Comparison of ENCODE assay signal across 2 cellular contexts in the genomic region with DNA sequence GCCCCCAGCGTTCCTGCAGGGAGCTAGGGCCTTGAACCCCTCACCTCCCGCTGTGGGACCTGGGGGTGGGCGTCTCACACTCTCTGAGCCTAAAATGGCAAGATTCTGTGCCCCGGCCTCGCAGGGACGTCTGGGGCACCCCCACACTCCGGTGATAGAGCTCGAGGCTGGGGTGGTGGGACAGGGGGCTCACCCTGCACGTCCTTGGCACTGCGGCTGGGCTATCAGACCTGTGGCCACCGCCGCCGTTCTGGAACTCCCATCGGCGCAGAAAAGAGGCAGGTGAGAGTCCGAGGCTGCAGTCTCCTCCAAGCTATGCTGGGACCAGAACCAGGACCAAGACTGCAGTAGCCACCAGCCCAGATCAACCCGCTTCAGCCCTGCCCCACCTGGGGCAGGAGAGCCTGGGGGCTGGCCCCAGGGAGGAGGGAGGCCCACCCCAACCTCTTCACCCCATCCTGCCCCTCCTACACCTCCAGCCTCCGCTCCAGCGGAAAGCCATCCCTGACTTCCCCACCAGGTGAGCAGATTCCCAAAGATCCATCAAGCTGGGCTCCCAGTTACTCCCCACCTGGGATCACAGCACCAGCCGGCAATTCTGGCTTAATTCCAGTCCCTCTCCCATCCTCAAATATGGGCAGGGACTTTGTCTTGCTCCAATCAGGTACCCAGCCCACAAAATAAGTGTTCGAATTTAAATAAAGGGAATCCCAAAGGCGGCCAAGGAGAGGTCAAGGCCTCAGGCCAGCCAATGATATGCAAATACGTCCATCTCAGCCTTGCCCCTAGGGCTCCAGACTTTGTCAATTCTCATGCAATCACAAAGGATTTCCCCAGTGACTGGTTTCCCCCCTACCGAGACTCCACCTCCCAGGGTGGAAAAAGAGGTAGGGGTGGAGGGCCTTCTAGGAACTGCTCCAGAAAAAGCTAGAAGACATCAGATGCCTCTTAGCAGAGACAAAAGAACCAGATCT.
TF ChIP-seq lines count a peak whose summit lies in the region.

No MANE protein-coding gene starts in this region.

TF ChIP-seq in A549, 52 proteins besides CTCF, POLR2A, EP300 and RAD21:
- TF ChIP-seq JUN (IDR thresholded peaks at IDR 0.05) (no peak), BHLHE40 (IDR thresholded peaks at IDR 0.05; ENCODE audit: low read depth, low read length) (no peak), HEYL (CRISPR knock-in tag; IDR thresholded peaks at IDR 0.05) (no peak), CHD2 (IDR thresholded peaks at IDR 0.05; ENCODE audit: low read length, partially characterized antibody) (no peak), MAZ (IDR thresholded peaks at IDR 0.05; ENCODE audit: borderline replicate concordance, low read depth, low read length) (no peak), NPAS2 (CRISPR knock-in tag; IDR thresholded peaks at IDR 0.05; ENCODE audit: borderline replicate concordance) (no peak), MYC (IDR thresholded peaks at IDR 0.05; ENCODE audit: borderline replicate concordance, low read length) (no peak), TP53 (CRISPR knock-in tag; IDR thresholded peaks at IDR 0.05) (no peak), E2F6 (IDR thresholded peaks at IDR 0.05; ENCODE audit: borderline replicate concordance, low read depth) (no peak)

TF ChIP-seq in H1, 55 proteins besides CTCF, POLR2A, EP300 and RAD21:
- TF ChIP-seq RFX5 (IDR thresholded peaks at IDR 0.05; ENCODE audit: borderline replicate concordance, low read depth, low read length) (no peak), CREB1 (IDR thresholded peaks at IDR 0.05) (0 out of 2 replicates have a peak, but pooled peaks have one; percentile 13), GTF2F1 (IDR thresholded peaks at IDR 0.05; ENCODE audit: borderline replicate concordance, low read depth, low read length) (no peak), ASH2L (IDR thresholded peaks at IDR 0.05; ENCODE audit: low read length) (peak; percentile 31), GABPA (IDR thresholded peaks at IDR 0.05; ENCODE audit: borderline replicate concordance, insufficient read depth, low read length) (peak; percentile 14; the same call in 1 of the 2 replicates), KDM4A (IDR thresholded peaks at IDR 0.05; ENCODE audit: low read depth, low read length, severe bottlenecking) (no peak), TCF12 (IDR thresholded peaks at IDR 0.05; ENCODE audit: low read depth, low read length) (no peak), JUND (IDR thresholded peaks at IDR 0.05; ENCODE audit: low read length) (0 out of 2 replicates have a peak, but pooled peaks have one; percentile 43), MAFK (IDR thresholded peaks at IDR 0.05; ENCODE audit: low read depth, low read length) (no peak), KDM1A (IDR thresholded peaks at IDR 0.05; ENCODE audit: borderline replicate concordance, low read length) (0 out of 2 replicates have a peak, but pooled peaks have one; percentile 6), TEAD4 (IDR thresholded peaks at IDR 0.05; ENCODE audit: low read depth, low read length) (no peak), SP1 (IDR thresholded peaks at IDR 0.05; ENCODE audit: low read depth, low read length) (0 out of 2 replicates have a peak, but pooled peaks have one; percentile 32), POU5F1 (IDR thresholded peaks at IDR 0.05; ENCODE audit: low read depth, low read length) (peak; percentile 50; the same call in 1 of the 2 replicates), EZH2 (IDR thresholded peaks at IDR 0.05; ENCODE audit: low read depth, low read length, severe bottlenecking) (peak; percentile 7), SRF (IDR thresholded peaks at IDR 0.05; ENCODE audit: low read depth, low read length) (peak; percentile 69; the same call in 1 of the 2 replicates), HDAC2 (IDR thresholded peaks at IDR 0.05; ENCODE audit: borderline replicate concordance in 1 of 2, low read depth in 2 of 2, low read length in 2 of 2) (peak; percentile 28 to 49; a peak in 2 of 4 replicates), RXRA (IDR thresholded peaks at IDR 0.05; ENCODE audit: insufficient read depth, low read depth, low read length) (peak; percentile 96), TAF1 (IDR thresholded peaks at IDR 0.05; ENCODE audit: low read depth, low read length) (no peak)
- TF ChIP-seq, protein P1, sequence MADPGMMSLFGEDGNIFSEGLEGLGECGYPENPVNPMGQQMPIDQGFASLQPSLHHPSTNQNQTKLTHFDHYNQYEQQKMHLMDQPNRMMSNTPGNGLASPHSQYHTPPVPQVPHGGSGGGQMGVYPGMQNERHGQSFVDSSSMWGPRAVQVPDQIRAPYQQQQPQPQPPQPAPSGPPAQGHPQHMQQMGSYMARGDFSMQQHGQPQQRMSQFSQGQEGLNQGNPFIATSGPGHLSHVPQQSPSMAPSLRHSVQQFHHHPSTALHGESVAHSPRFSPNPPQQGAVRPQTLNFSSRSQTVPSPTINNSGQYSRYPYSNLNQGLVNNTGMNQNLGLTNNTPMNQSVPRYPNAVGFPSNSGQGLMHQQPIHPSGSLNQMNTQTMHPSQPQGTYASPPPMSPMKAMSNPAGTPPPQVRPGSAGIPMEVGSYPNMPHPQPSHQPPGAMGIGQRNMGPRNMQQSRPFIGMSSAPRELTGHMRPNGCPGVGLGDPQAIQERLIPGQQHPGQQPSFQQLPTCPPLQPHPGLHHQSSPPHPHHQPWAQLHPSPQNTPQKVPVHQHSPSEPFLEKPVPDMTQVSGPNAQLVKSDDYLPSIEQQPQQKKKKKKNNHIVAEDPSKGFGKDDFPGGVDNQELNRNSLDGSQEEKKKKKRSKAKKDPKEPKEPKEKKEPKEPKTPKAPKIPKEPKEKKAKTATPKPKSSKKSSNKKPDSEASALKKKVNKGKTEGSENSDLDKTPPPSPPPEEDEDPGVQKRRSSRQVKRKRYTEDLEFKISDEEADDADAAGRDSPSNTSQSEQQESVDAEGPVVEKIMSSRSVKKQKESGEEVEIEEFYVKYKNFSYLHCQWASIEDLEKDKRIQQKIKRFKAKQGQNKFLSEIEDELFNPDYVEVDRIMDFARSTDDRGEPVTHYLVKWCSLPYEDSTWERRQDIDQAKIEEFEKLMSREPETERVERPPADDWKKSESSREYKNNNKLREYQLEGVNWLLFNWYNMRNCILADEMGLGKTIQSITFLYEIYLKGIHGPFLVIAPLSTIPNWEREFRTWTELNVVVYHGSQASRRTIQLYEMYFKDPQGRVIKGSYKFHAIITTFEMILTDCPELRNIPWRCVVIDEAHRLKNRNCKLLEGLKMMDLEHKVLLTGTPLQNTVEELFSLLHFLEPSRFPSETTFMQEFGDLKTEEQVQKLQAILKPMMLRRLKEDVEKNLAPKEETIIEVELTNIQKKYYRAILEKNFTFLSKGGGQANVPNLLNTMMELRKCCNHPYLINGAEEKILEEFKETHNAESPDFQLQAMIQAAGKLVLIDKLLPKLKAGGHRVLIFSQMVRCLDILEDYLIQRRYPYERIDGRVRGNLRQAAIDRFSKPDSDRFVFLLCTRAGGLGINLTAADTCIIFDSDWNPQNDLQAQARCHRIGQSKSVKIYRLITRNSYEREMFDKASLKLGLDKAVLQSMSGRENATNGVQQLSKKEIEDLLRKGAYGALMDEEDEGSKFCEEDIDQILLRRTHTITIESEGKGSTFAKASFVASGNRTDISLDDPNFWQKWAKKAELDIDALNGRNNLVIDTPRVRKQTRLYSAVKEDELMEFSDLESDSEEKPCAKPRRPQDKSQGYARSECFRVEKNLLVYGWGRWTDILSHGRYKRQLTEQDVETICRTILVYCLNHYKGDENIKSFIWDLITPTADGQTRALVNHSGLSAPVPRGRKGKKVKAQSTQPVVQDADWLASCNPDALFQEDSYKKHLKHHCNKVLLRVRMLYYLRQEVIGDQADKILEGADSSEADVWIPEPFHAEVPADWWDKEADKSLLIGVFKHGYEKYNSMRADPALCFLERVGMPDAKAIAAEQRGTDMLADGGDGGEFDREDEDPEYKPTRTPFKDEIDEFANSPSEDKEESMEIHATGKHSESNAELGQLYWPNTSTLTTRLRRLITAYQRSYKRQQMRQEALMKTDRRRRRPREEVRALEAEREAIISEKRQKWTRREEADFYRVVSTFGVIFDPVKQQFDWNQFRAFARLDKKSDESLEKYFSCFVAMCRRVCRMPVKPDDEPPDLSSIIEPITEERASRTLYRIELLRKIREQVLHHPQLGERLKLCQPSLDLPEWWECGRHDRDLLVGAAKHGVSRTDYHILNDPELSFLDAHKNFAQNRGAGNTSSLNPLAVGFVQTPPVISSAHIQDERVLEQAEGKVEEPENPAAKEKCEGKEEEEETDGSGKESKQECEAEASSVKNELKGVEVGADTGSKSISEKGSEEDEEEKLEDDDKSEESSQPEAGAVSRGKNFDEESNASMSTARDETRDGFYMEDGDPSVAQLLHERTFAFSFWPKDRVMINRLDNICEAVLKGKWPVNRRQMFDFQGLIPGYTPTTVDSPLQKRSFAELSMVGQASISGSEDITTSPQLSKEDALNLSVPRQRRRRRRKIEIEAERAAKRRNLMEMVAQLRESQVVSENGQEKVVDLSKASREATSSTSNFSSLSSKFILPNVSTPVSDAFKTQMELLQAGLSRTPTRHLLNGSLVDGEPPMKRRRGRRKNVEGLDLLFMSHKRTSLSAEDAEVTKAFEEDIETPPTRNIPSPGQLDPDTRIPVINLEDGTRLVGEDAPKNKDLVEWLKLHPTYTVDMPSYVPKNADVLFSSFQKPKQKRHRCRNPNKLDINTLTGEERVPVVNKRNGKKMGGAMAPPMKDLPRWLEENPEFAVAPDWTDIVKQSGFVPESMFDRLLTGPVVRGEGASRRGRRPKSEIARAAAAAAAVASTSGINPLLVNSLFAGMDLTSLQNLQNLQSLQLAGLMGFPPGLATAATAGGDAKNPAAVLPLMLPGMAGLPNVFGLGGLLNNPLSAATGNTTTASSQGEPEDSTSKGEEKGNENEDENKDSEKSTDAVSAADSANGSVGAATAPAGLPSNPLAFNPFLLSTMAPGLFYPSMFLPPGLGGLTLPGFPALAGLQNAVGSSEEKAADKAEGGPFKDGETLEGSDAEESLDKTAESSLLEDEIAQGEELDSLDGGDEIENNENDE (IDR thresholded peaks at IDR 0.05; ENCODE audit: insufficient replicate concordance, low read length), result peak; percentile 21
TF ChIP-seq in H1: peak in this region for 12.
